Comparison of ENCODE assay signal across 8 cellular contexts in the genomic region with DNA sequence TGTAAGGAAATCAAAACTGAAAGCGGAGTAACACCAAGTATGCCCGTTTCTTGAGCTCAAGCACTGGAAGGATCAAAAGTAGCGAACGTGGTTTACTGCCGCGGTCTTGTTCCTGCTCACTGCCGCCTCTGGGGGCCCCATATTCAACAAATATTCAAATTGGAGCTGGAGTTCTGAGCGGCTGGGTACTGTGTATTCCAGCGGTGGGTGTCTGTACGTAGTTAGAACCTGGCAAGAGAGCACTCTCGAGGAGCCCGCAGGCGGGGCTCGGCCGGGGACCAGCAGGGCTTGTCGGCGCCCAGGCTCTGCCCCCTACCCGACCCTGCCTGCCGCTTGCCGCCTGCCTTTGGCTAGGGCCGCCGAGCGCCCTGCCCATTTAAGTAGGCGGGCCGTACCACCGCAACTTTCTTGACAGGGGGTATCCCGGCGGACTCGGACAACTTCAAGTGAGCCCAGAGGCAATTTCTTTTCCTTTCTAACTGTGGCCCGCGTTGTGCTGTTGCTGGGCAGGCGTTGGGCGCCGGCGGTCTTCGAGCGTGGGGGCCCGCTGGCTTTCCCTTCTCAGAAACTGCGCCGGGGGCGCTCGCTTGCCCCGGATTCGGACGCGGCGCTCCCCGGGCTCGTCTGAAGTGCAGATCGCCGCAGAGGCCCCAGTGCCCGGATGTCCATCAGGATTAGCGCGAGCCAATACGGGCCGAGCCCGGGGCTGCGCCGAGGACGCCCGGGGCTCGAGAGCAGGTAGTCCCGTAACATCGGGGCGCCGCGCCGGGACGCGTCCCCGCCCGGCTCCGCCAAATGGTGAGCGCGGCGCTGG.
DNase-seq lines count a peak whose midpoint lies in the region; ATAC-seq lines count a peak whose summit lies in the region.

No MANE protein-coding gene starts in this region.

- peak overlapping the region; percentile 72 for H3K9ac ChIP-seq in rectal smooth muscle tissue (ENCODE audit: low read length)

- H3K27me3 ChIP-seq in rectal smooth muscle tissue (ENCODE audit: control insufficient read depth, insufficient read depth, low read length) (no peaks in the 10 kb centered on the region), aorta (ENCODE audit: control insufficient read depth in 1 of 2, insufficient read depth in 2 of 2, low read length in 1 of 2) (no peaks in the 10 kb centered on the region)

- 0% methylated on average over 74 to 76 of the region's 76 CpGs for WGBS in aorta, 2 donors

- H3K9me3 ChIP-seq in T-helper 17 cell (ENCODE audit: control insufficient read depth, low read length, poor library complexity, severe bottlenecking) (no peaks in the 10 kb centered on the region), aorta (ENCODE audit: control insufficient read depth, low read length) (no peaks in the 10 kb centered on the region)

- peak overlapping the region; percentile 87 for H3K4me3 ChIP-seq in rectal smooth muscle tissue (ENCODE audit: low read length)
- peak overlapping the region; percentile 24 to 94 for H3K4me3 ChIP-seq in aorta (ENCODE audit: low read length in 2 of 2)

- peaks cover 27% of the 10 kb centered on the region for H3K4me1 ChIP-seq in rectal smooth muscle tissue (ENCODE audit: control insufficient read depth, insufficient read depth, low read length)
- H3K4me1 ChIP-seq in aorta (ENCODE audit: control insufficient read depth in 1 of 2, insufficient read depth in 2 of 2, low read length in 2 of 2), result no peaks in the 10 kb centered on the region

- H3K27me3 Mint-ChIP-seq in T-helper 17 cell, result no peaks in the 10 kb centered on the region

- peak overlapping the region; percentile 91 for H3K27ac ChIP-seq in rectal smooth muscle tissue (ENCODE audit: low read depth, low read length)
- H3K27ac ChIP-seq in aorta (ENCODE audit: low read depth in 1 of 2, low read length in 2 of 2), result peak overlapping the region; percentile 74 to 78

- H3K36me3 Mint-ChIP-seq in T-helper 17 cell (ENCODE audit: low read depth), result no peaks in the 10 kb centered on the region

- ATAC-seq in GM18499 (IDR thresholded peaks at IDR 0.05; ENCODE audit: insufficient read depth, unreplicated experiment) (peak; percentile 54), HG02938 (IDR thresholded peaks at IDR 0.05; ENCODE audit: unreplicated experiment) (peak; percentile 61), T-helper 17 cell (peak; percentile 84), aorta (ENCODE audit: low FRiP score) (peak; percentile 97)

- H3K4me1 Mint-ChIP-seq in T-helper 17 cell, result peaks cover 40% of the 10 kb centered on the region

- intact Hi-C loops in aorta (cut with DNase I), result loop anchor here (2.0 to 5.0 kb wide), 5 partner anchors 41 to 86 kb away; partner anchors contain the start of gene AFF1 (in 2 of the 2)

- DNase-seq in NCI-H1694 treated with DMSO at 0.1 percent for 48 hours (lab: John Stamatoyannopoulos, UW) (peak; percentile 76), T-helper 17 cell (peak; percentile 81 to 89 (median 85)), anterior cingulate cortex (lab: John Stamatoyannopoulos, UW) (peak; percentile 73 to 98 (median 93)), hepatic stellate cell (ENCODE audit: low spot score) (peak; percentile 88), aorta (peak; percentile 95 to 97)

- no peaks in the 10 kb centered on the region for H3K36me3 ChIP-seq in rectal smooth muscle tissue (ENCODE audit: control insufficient read depth, insufficient read depth, low read length)
- H3K36me3 ChIP-seq in aorta (ENCODE audit: control insufficient read depth in 1 of 2, insufficient read depth in 2 of 2, low read length in 1 of 2), result no peaks in the 10 kb centered on the region

- H3K4me3 Mint-ChIP-seq in T-helper 17 cell, result peak overlapping the region; percentile 98

- peak overlapping the region; percentile 99 for H3K27ac Mint-ChIP-seq in T-helper 17 cell

Comparison
In these comparisons a context has a peak if more than half of its experiments do, and no peak if none do; other contexts are left out.
1. Peak in every context shown above with its lines: DNase-seq, ATAC-seq, H3K4me3 ChIP-seq and H3K27ac ChIP-seq.